Comparison of ENCODE assay signal across 10 cellular contexts in genomic region chr16:30482366-30482765, GRCh38. TPM values are rescaled to one million over a fixed set of nuclear protein-coding genes. Genes with fewer than 3 reads are reported as not detected.
DNase-seq lines count a peak whose midpoint lies in the region; ATAC-seq lines count a peak whose summit lies in the region.
"Had no signal": no experiment of that assay in that cellular context is flagged by ENCODE, and none has a peak within 500 bp of the region (broad histone marks: within the 10 kb centered on the region; RNA-seq: fewer than 3 reads in every experiment).

No MANE protein-coding gene starts in this region.

- H3K9me3 Mint-ChIP-seq in activated T-cell treated with anti-CD3 and anti-CD28 coated beads, Interleukin-2, amount 50 U/mL, for 24 hours = no peaks in the 10 kb centered on the region
- H3K9me3 Mint-ChIP-seq in activated naive CD8-positive, alpha-beta T cell treated with anti-CD3 and anti-CD28 coated beads, Interleukin-2, amount 10 ng/mL, durations not matched to agents 7 days and 5 days = no peaks in the 10 kb centered on the region
- peaks cover 0 to 3% of the 10 kb centered on the region in 2 donors for H3K9me3 Mint-ChIP-seq in stimulated activated naive B cell treated with anti-CD40 and anti-IgM and Interleukin-4, amounts not matched to agents 10 μg/mL and 1 μg/mL and 100 μg/mL, for 72 hours

- no peaks in the 10 kb centered on the region for H3K27me3 Mint-ChIP-seq in activated T-cell treated with anti-CD3 and anti-CD28 coated beads, Interleukin-2, amount 50 U/mL, for 24 hours
- no peaks in the 10 kb centered on the region for H3K27me3 Mint-ChIP-seq in activated naive CD8-positive, alpha-beta T cell treated with anti-CD3 and anti-CD28 coated beads, Interleukin-2, amount 10 ng/mL, durations not matched to agents 7 days and 5 days
- H3K27me3 Mint-ChIP-seq in stimulated activated naive B cell treated with anti-CD40 and anti-IgM and Interleukin-4, amounts not matched to agents 10 μg/mL and 1 μg/mL and 100 μg/mL, for 72 hours = no peaks in the 10 kb centered on the region

- peak overlapping the region; percentile 59 for H3K27ac Mint-ChIP-seq in activated T-cell treated with anti-CD3 and anti-CD28 coated beads, Interleukin-2, amount 50 U/mL, for 24 hours
- H3K27ac Mint-ChIP-seq in activated naive CD8-positive, alpha-beta T cell treated with anti-CD3 and anti-CD28 coated beads, Interleukin-2, amount 10 ng/mL, durations not matched to agents 7 days and 5 days = peak overlapping the region; percentile 84
- H3K27ac Mint-ChIP-seq in stimulated activated naive B cell treated with anti-CD40 and anti-IgM and Interleukin-4, amounts not matched to agents 10 μg/mL and 1 μg/mL and 100 μg/mL, for 72 hours = no peak overlapping the region

- H3K4me1 Mint-ChIP-seq in activated T-cell treated with anti-CD3 and anti-CD28 coated beads, Interleukin-2, amount 50 U/mL, for 24 hours (ENCODE audit: low read depth) = peaks cover 55% of the 10 kb centered on the region
- H3K4me1 Mint-ChIP-seq in activated naive CD8-positive, alpha-beta T cell treated with anti-CD3 and anti-CD28 coated beads, Interleukin-2, amount 10 ng/mL, durations not matched to agents 7 days and 5 days = peaks cover 39% of the 10 kb centered on the region
- peaks cover 31 to 59% of the 10 kb centered on the region in 2 donors for H3K4me1 Mint-ChIP-seq in stimulated activated naive B cell treated with anti-CD40 and anti-IgM and Interleukin-4, amounts not matched to agents 10 μg/mL and 1 μg/mL and 100 μg/mL, for 72 hours

- POLR2A ChIA-PET in activated naive CD8-positive, alpha-beta T cell treated with anti-CD3 and anti-CD28 coated beads, Interleukin-2, amount 10 ng/mL, durations not matched to agents 7 days and 5 days (lab: Charles Lee) = interaction anchor here (0.7 to 2.8 kb wide), 3 partner anchors 9 to 24 kb away, joined by 3 to 11 read pairs (median 4); partner anchors contain the start of gene ITGAL

- peak; percentile 39 for ATAC-seq in activated naive CD8-positive, alpha-beta T cell treated with anti-CD3 and anti-CD28 coated beads, Interleukin-2, amount 10 ng/mL, durations not matched to agents 7 days and 5 days (ENCODE audit: low read depth)
- peak; percentile 36 to 53 for ATAC-seq in stimulated activated naive B cell treated with anti-CD40 and anti-IgM and Interleukin-4, amounts not matched to agents 10 μg/mL and 1 μg/mL and 100 μg/mL, for 72 hours (replicated peaks)
- no peak for ATAC-seq in GM18861 (IDR thresholded peaks at IDR 0.05; ENCODE audit: unreplicated experiment)
- ATAC-seq: left cardiac atrium had no signal

- H3K4me3 Mint-ChIP-seq in activated T-cell treated with anti-CD3 and anti-CD28 coated beads, Interleukin-2, amount 50 U/mL, for 24 hours = no peak overlapping the region
- H3K4me3 Mint-ChIP-seq in activated naive CD8-positive, alpha-beta T cell treated with anti-CD3 and anti-CD28 coated beads, Interleukin-2, amount 10 ng/mL, durations not matched to agents 7 days and 5 days = peak overlapping the region; percentile 39
- peak overlapping the region in 1 of 2 donors; percentile 14 for H3K4me3 Mint-ChIP-seq in stimulated activated naive B cell treated with anti-CD40 and anti-IgM and Interleukin-4, amounts not matched to agents 10 μg/mL and 1 μg/mL and 100 μg/mL, for 72 hours

- peaks cover 99% of the 10 kb centered on the region for H3K36me3 Mint-ChIP-seq in activated T-cell treated with anti-CD3 and anti-CD28 coated beads, Interleukin-2, amount 50 U/mL, for 24 hours (ENCODE audit: low read depth)
- peaks cover 61% of the 10 kb centered on the region for H3K36me3 Mint-ChIP-seq in activated naive CD8-positive, alpha-beta T cell treated with anti-CD3 and anti-CD28 coated beads, Interleukin-2, amount 10 ng/mL, durations not matched to agents 7 days and 5 days
- peaks cover 65 to 78% of the 10 kb centered on the region in 2 donors for H3K36me3 Mint-ChIP-seq in stimulated activated naive B cell treated with anti-CD40 and anti-IgM and Interleukin-4, amounts not matched to agents 10 μg/mL and 1 μg/mL and 100 μg/mL, for 72 hours

- DNase-seq in activated T-cell treated with anti-CD3 and anti-CD28 coated beads, Interleukin-2, amount 50 U/mL, for 24 hours = no peak
- DNase-seq in activated T-cell treated with anti-CD3 and anti-CD28 coated beads for 4 hours (no peak), SHP77 (lab: John Stamatoyannopoulos, UW) (no peak)
- no peak for DNase-seq in activated naive CD8-positive, alpha-beta T cell treated with anti-CD3 and anti-CD28 coated beads, Interleukin-2, amount 10 ng/mL, durations not matched to agents 7 days and 5 days
- no peak for DNase-seq in stimulated activated naive B cell treated with anti-CD40 and anti-IgM and Interleukin-4, amounts not matched to agents 10 μg/mL and 1 μg/mL and 100 μg/mL, for 72 hours
- DNase-seq: effector CD8-positive, alpha-beta T cell; Kasumi-1; left cardiac atrium; NCI-H82 had no signal

RNA-seq across cellular contexts. Expression of gene ITGAL, which starts 9.8 kb away (rescaled TPM):
- total RNA-seq in activated naive CD8-positive, alpha-beta T cell treated with anti-CD3 and anti-CD28 coated beads, Interleukin-2, amount 10 ng/mL, durations not matched to agents 7 days and 5 days = 100 to 1,000 TPM; 662 to 664 TPM

RNA-seq across cellular contexts. Expression of gene SEPHS2, which starts 36.7 kb away (rescaled TPM):
- total RNA-seq in activated naive CD8-positive, alpha-beta T cell treated with anti-CD3 and anti-CD28 coated beads, Interleukin-2, amount 10 ng/mL, durations not matched to agents 7 days and 5 days = 10 to 100 TPM; 59.4 to 59.8 TPM

RNA-seq across cellular contexts. Expression of gene ZNF768, which starts 44.0 kb away (rescaled TPM):
- total RNA-seq in activated naive CD8-positive, alpha-beta T cell treated with anti-CD3 and anti-CD28 coated beads, Interleukin-2, amount 10 ng/mL, durations not matched to agents 7 days and 5 days = 1 to 10 TPM; 7.4 to 8.1 TPM

RNA-seq across cellular contexts. Expression of gene ZNF747, which starts 52.3 kb away (rescaled TPM):
- 10 to 100 TPM; 11.9 to 12.5 TPM for total RNA-seq in activated naive CD8-positive, alpha-beta T cell treated with anti-CD3 and anti-CD28 coated beads, Interleukin-2, amount 10 ng/mL, durations not matched to agents 7 days and 5 days

RNA-seq across cellular contexts. Expression of gene DCTPP1, which starts 52.5 kb away (rescaled TPM):
- total RNA-seq in activated naive CD8-positive, alpha-beta T cell treated with anti-CD3 and anti-CD28 coated beads, Interleukin-2, amount 10 ng/mL, durations not matched to agents 7 days and 5 days = 10 to 100 TPM; 52.2 to 52.8 TPM
